In the genomic region with DNA sequence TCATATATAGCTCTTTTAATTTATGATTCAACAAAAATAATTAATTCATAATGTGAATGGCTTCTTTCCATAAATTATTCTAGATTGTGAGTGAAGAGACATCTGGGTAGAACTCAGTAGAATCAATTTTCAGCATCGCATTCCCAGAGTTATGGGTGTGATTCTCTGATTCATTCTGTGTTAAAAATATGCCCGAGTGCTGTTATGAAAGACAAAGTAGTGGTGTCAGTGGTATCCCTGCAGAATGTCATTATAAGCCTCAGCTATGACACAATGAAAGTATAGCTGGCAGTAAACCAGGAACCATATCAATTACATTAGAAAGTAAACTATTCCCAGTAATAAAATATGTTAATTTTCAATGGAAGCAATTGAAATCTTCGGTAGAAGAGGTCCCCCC, we compare ENCODE assay signal across 1 cellular context.
TF ChIP-seq lines count a peak whose summit lies in the region.

No MANE protein-coding gene starts in this region.

TF ChIP-seq in SK-N-SH, 30 proteins besides CTCF, POLR2A, EP300 and RAD21 (continued from another document):
- TF ChIP-seq, protein P1, sequence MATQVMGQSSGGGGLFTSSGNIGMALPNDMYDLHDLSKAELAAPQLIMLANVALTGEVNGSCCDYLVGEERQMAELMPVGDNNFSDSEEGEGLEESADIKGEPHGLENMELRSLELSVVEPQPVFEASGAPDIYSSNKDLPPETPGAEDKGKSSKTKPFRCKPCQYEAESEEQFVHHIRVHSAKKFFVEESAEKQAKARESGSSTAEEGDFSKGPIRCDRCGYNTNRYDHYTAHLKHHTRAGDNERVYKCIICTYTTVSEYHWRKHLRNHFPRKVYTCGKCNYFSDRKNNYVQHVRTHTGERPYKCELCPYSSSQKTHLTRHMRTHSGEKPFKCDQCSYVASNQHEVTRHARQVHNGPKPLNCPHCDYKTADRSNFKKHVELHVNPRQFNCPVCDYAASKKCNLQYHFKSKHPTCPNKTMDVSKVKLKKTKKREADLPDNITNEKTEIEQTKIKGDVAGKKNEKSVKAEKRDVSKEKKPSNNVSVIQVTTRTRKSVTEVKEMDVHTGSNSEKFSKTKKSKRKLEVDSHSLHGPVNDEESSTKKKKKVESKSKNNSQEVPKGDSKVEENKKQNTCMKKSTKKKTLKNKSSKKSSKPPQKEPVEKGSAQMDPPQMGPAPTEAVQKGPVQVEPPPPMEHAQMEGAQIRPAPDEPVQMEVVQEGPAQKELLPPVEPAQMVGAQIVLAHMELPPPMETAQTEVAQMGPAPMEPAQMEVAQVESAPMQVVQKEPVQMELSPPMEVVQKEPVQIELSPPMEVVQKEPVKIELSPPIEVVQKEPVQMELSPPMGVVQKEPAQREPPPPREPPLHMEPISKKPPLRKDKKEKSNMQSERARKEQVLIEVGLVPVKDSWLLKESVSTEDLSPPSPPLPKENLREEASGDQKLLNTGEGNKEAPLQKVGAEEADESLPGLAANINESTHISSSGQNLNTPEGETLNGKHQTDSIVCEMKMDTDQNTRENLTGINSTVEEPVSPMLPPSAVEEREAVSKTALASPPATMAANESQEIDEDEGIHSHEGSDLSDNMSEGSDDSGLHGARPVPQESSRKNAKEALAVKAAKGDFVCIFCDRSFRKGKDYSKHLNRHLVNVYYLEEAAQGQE (IDR thresholded peaks at IDR 0.05; ENCODE audit: low read depth, low read length): no peak
- no peak for TF ChIP-seq RFX5 (IDR thresholded peaks at IDR 0.05; ENCODE audit: low read length)
- TF ChIP-seq TAF1 (IDR thresholded peaks at IDR 0.05; ENCODE audit: borderline replicate concordance, low read depth, low read length): no peak
- TF ChIP-seq SIN3A (IDR thresholded peaks at IDR 0.05; ENCODE audit: borderline replicate concordance, low read depth, low read length): no peak
- no peak for TF ChIP-seq NRF1 (IDR thresholded peaks at IDR 0.05; ENCODE audit: low read depth, low read length)
- TF ChIP-seq MEF2A (IDR thresholded peaks at IDR 0.05; ENCODE audit: borderline replicate concordance, low read depth): no peak
- no peak for TF ChIP-seq FOSL2 (IDR thresholded peaks at IDR 0.05; ENCODE audit: borderline replicate concordance, low read depth)
- TF ChIP-seq TEAD4 (IDR thresholded peaks at IDR 0.05; ENCODE audit: borderline replicate concordance, insufficient read depth): 0 out of 2 replicates have a peak, but pooled peaks have one; percentile 12
- TF ChIP-seq FOXM1 (IDR thresholded peaks at IDR 0.05; ENCODE audit: low read depth): no peak
- peak; percentile 74 for TF ChIP-seq TCF12 (IDR thresholded peaks at IDR 0.05)
- TF ChIP-seq USF1 (IDR thresholded peaks at IDR 0.05; ENCODE audit: borderline replicate concordance, low read depth): no peak
- no peak for TF ChIP-seq IRF3 (IDR thresholded peaks at IDR 0.05; ENCODE audit: low read depth, low read length)
- TF ChIP-seq, protein P2, sequence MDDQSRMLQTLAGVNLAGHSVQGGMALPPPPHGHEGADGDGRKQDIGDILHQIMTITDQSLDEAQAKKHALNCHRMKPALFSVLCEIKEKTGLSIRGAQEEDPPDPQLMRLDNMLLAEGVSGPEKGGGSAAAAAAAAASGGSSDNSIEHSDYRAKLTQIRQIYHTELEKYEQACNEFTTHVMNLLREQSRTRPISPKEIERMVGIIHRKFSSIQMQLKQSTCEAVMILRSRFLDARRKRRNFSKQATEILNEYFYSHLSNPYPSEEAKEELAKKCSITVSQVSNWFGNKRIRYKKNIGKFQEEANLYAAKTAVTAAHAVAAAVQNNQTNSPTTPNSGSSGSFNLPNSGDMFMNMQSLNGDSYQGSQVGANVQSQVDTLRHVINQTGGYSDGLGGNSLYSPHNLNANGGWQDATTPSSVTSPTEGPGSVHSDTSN (IDR thresholded peaks at IDR 0.05): peak; percentile 70
- no peak for TF ChIP-seq GATA2 (CRISPR knock-in tag; IDR thresholded peaks at IDR 0.05)
- peak; percentile 26; the same call in 1 of the 2 replicates for TF ChIP-seq NFIC (IDR thresholded peaks at IDR 0.05; ENCODE audit: borderline replicate concordance)
- no peak for TF ChIP-seq RCOR1 (IDR thresholded peaks at IDR 0.05; ENCODE audit: low read length)
- no peak for TF ChIP-seq FOXJ3 (CRISPR knock-in tag; IDR thresholded peaks at IDR 0.05)
- TF ChIP-seq EZH2phosphoT487 (IDR thresholded peaks at IDR 0.05; ENCODE audit: borderline replicate concordance, low read depth): no peak
- TF ChIP-seq, protein P3, sequence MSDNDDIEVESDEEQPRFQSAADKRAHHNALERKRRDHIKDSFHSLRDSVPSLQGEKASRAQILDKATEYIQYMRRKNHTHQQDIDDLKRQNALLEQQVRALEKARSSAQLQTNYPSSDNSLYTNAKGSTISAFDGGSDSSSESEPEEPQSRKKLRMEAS (IDR thresholded peaks at IDR 0.05; ENCODE audit: low read depth): no peak
